In the genomic region with DNA sequence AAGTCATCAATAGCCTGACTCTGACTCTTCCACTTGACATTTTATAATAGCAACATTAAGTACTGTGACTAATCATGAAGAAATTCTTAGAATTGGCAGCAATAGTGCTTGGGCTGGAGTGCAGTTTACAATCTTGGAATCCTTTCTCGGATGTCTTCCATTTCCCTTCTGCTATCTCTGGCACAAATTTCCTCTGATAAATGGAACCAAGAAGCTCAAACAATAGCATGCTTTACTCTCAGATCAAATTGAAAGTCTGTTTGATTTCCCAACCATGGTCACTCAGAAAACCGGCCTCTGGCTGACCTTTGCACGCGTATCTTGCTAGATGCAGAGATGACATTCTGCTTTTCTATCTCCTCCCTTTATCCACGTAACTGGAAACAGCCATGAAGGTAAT, we compare ENCODE assay signal across 14 cellular contexts.
DNase-seq lines count a peak whose midpoint lies in the region; ATAC-seq and TF ChIP-seq lines count a peak whose summit lies in the region.
"Had no signal": no experiment of that assay in that cellular context is flagged by ENCODE, and none has a peak within 500 bp of the region (broad histone marks: within the 10 kb centered on the region; RNA-seq: fewer than 3 reads in every experiment).

No MANE protein-coding gene starts in this region.

- no peak overlapping the region for H3K27ac ChIP-seq in heart left ventricle
- no peak overlapping the region for H3K27ac ChIP-seq in right cardiac atrium (ENCODE audit: low read length)
- H3K27ac ChIP-seq in ovary: no peak overlapping the region
- H3K27ac ChIP-seq in endodermal cell (ENCODE audit: low read depth, low read length): no peak overlapping the region

- H3K9me3 ChIP-seq in heart left ventricle (no peaks in the 10 kb centered on the region), right cardiac atrium (ENCODE audit: control insufficient read depth, low read length) (no peaks in the 10 kb centered on the region), ovary (no peaks in the 10 kb centered on the region), endodermal cell (ENCODE audit: control insufficient read depth, low read length) (no peaks in the 10 kb centered on the region)

- H3K27ac Mint-ChIP-seq in endodermal cell: no peak overlapping the region
- H3K27ac Mint-ChIP-seq: activated naive CD8-positive, alpha-beta T cell; effector memory CD8-positive, alpha-beta T cell; stimulated activated naive CD8-positive, alpha-beta T cell treated with anti-CD3 and anti-CD28 coated beads, Interleukin-15, amount 100 ng/mL, for 72 hours had no signal

- H3K27me3 Mint-ChIP-seq in endodermal cell (ENCODE audit: insufficient read depth): no peaks in the 10 kb centered on the region
- H3K27me3 Mint-ChIP-seq: activated naive CD8-positive, alpha-beta T cell; effector memory CD8-positive, alpha-beta T cell; stimulated activated naive CD8-positive, alpha-beta T cell treated with anti-CD3 and anti-CD28 coated beads, Interleukin-15, amount 100 ng/mL, for 72 hours had no signal

- peaks cover 6% of the 10 kb centered on the region for H3K4me1 Mint-ChIP-seq in endodermal cell
- H3K4me1 Mint-ChIP-seq: neural crest cell; stimulated activated naive CD8-positive, alpha-beta T cell treated with anti-CD3 and anti-CD28 coated beads, Interleukin-15, amount 100 ng/mL, for 72 hours had no signal

- peaks cover 34% of the 10 kb centered on the region for H3K9me3 Mint-ChIP-seq in endodermal cell
- H3K9me3 Mint-ChIP-seq: stimulated activated naive CD8-positive, alpha-beta T cell treated with anti-CD3 and anti-CD28 coated beads, Interleukin-15, amount 100 ng/mL, for 72 hours had no signal

- TF ChIP-seq CTCF in heart left ventricle (IDR thresholded peaks at IDR 0.05) (no peak), ovary (IDR thresholded peaks at IDR 0.05) (no peak), endodermal cell (conservative IDR thresholded peaks at IDR 0.05) (no peak)

- H3K27me3 ChIP-seq in heart left ventricle: no peaks in the 10 kb centered on the region
- H3K27me3 ChIP-seq in right cardiac atrium (ENCODE audit: control insufficient read depth, insufficient read depth): no peaks in the 10 kb centered on the region
- peaks cover 3% of the 10 kb centered on the region for H3K27me3 ChIP-seq in ovary
- H3K27me3 ChIP-seq in endodermal cell (ENCODE audit: control insufficient read depth, insufficient read depth, low read length, poor library complexity, severe bottlenecking): no peaks in the 10 kb centered on the region

- H3K36me3 ChIP-seq in heart left ventricle (no peaks in the 10 kb centered on the region), ovary (no peaks in the 10 kb centered on the region), endodermal cell (ENCODE audit: control insufficient read depth, insufficient read depth, low read length) (no peaks in the 10 kb centered on the region)

- ATAC-seq in heart left ventricle (peak in 3 of 4 donors; percentile 41 to 52 (median 50)), right cardiac atrium (peak; percentile 88 to 94), HG02884 (IDR thresholded peaks at IDR 0.05; ENCODE audit: unreplicated experiment) (no peak)
- ATAC-seq: effector memory CD8-positive, alpha-beta T cell; stimulated activated naive CD8-positive, alpha-beta T cell treated with anti-CD3 and anti-CD28 coated beads, Interleukin-15, amount 100 ng/mL, for 72 hours had no signal

- DNase-seq in heart left ventricle: no peak
- DNase-seq in cardiac septum (ENCODE audit: low spot score): no peak
- peak; percentile 69 for DNase-seq in astrocyte of the hippocampus (ENCODE audit: low read depth, low spot score)
- DNase-seq in right cardiac atrium: peak; percentile 47 to 70 (median 55)
- DNase-seq in ovary: no peak
- no peak for DNase-seq in NOMO-1 treated with DMSO at 0.1 percent for 48 hours (lab: John Stamatoyannopoulos, UW; ENCODE audit: unreplicated experiment)
- DNase-seq in endodermal cell: no peak
- DNase-seq: effector memory CD8-positive, alpha-beta T cell; NCI-H1930; stimulated activated naive CD8-positive, alpha-beta T cell treated with anti-CD3 and anti-CD28 coated beads, Interleukin-15, amount 100 ng/mL, for 72 hours; T1000 had no signal

- no peak overlapping the region for H3K4me3 ChIP-seq in heart left ventricle
- H3K4me3 ChIP-seq in right cardiac atrium (ENCODE audit: low read length): no peak overlapping the region
- no peak overlapping the region for H3K4me3 ChIP-seq in ovary
- no peak overlapping the region for H3K4me3 ChIP-seq in endodermal cell (ENCODE audit: low read length)

- TF ChIP-seq EP300 in ovary (IDR thresholded peaks at IDR 0.05): no peak

- WGBS in heart left ventricle, 4 donors: 38 to 56% (median 48%) methylated on average over 5 of the region's 5 CpGs
- 19% methylated on average over 5 of the region's 5 CpGs for WGBS in right cardiac atrium
- WGBS in ovary, 3 donors: 46 to 63% (median 53%) methylated on average over 5 of the region's 5 CpGs
- WGBS in endodermal cell (ENCODE audit: insufficient coverage in 1 of 2, insufficient read length in 1 of 2), 2 experiments: 92% methylated on average over 4 of the region's 5 CpGs; no CpG with 5 or more reads in 1 of the 2 experiments

- intact Hi-C loops in heart left ventricle (cut with DNase I) (no loop called here), cardiac septum (cut with DNase I) (no loop called here), right cardiac atrium (cut with DNase I) (no loop called here), ovary (cut with DNase I) (no loop called here)

- no peaks in the 10 kb centered on the region for H3K36me3 Mint-ChIP-seq in endodermal cell (ENCODE audit: low read depth)
- H3K36me3 Mint-ChIP-seq: activated naive CD8-positive, alpha-beta T cell had no signal

- no peak overlapping the region for H3K9ac ChIP-seq in endodermal cell (ENCODE audit: extremely low read depth, low read length, poor library complexity, severe bottlenecking)

- TF ChIP-seq POLR2A in heart left ventricle (IDR thresholded peaks at IDR 0.05) (no peak), ovary (IDR thresholded peaks at IDR 0.05) (no peak)

- no peak overlapping the region for H3K4me3 Mint-ChIP-seq in endodermal cell
- H3K4me3 Mint-ChIP-seq: activated naive CD8-positive, alpha-beta T cell; effector memory CD8-positive, alpha-beta T cell; neural crest cell; stimulated activated naive CD8-positive, alpha-beta T cell treated with anti-CD3 and anti-CD28 coated beads, Interleukin-15, amount 100 ng/mL, for 72 hours had no signal

- H3K4me1 ChIP-seq in heart left ventricle (no peaks in the 10 kb centered on the region), right cardiac atrium (ENCODE audit: control insufficient read depth, insufficient read depth, low read length) (no peaks in the 10 kb centered on the region), ovary (ENCODE audit: insufficient read depth) (no peaks in the 10 kb centered on the region), endodermal cell (ENCODE audit: control insufficient read depth, insufficient read depth, low read length) (no peaks in the 10 kb centered on the region)

Comparison
In these comparisons a context has a peak if more than half of its experiments do, and no peak if none do; other contexts are left out.
1. DNase-seq: peak in astrocyte of the hippocampus (single experiment) and right cardiac atrium (3 of 3); none in heart left ventricle (0 of 5), cardiac septum (single experiment), ovary (0 of 5), NOMO-1 treated with DMSO at 0.1 percent for 48 hours (single experiment) and endodermal cell (single experiment).